In genomic region chr17:27630607-27631408, GRCh38 we compare ENCODE assay signal across 8 cellular contexts. TPM values are rescaled to one million over a fixed set of nuclear protein-coding genes. Genes with fewer than 3 reads are reported as not detected.
DNase-seq lines count a peak whose midpoint lies in the region; ATAC-seq and TF ChIP-seq lines count a peak whose summit lies in the region.

LGALS9 (plus strand) TSS chr17:27631188; CDS start chr17:27631266, 78 bp downstream.

- BruUV-seq in PC-3 (replicated peaks; lab: Mats Ljungman, UMichigan), result no TSS peak

- H3K27ac Mint-ChIP-seq in brain, result peak within 1 kb of the TSS in 2 of 5 experiments; percentile 18 to 53
- H3K27ac Mint-ChIP-seq in memory B cell, result peak within 1 kb of the TSS; percentile 88

- no peaks in the 10 kb centered on the region for H3K9me2 ChIP-seq in PC-3 (replicated peaks; ENCODE audit: low read length)

- H3K9me3 ChIP-seq in PC-3 (ENCODE audit: low read length), result no peaks in the 10 kb centered on the region

- peaks cover 8% of the 10 kb centered on the region for H3K4me1 ChIP-seq in PC-3 (ENCODE audit: insufficient read depth, low read length)

- H3K9me3 Mint-ChIP-seq in brain (no peaks in the 10 kb centered on the region), memory B cell (no peaks in the 10 kb centered on the region)

- no peaks in the 10 kb centered on the region for H3K27me3 ChIP-seq in PC-3 (ENCODE audit: low read length)

- POLR2A ChIA-PET in PC-3 (lab: Charles Lee; ENCODE audit: unreplicated experiment), result no interaction called here

- H3K4me3 Mint-ChIP-seq in brain (peak within 1 kb of the TSS in 1 of 5 experiments; percentile 62), memory B cell (peak within 1 kb of the TSS; percentile 96)

- H2AFZ ChIP-seq in PC-3 (ENCODE audit: low read length), result no peak within 1 kb of the TSS

- H3K4me3 ChIP-seq in PC-3 (ENCODE audit: low read length), result no peak within 1 kb of the TSS

- H3K36me3 Mint-ChIP-seq in brain (peaks cover 18% of the 10 kb centered on the region), memory B cell (peaks cover 7% of the 10 kb centered on the region)

- no peaks in the 10 kb centered on the region for H3K36me3 ChIP-seq in PC-3 (ENCODE audit: low read depth, low read length)

- H3K4me1 Mint-ChIP-seq in brain, result peaks cover 24% of the 10 kb centered on the region
- peaks cover 31% of the 10 kb centered on the region for H3K4me1 Mint-ChIP-seq in memory B cell

- CTCF ChIA-PET in PC-3 (lab: Charles Lee), result no interaction called here

- no peak for TF ChIP-seq CTCF in PC-3 (conservative IDR thresholded peaks at IDR 0.05; ENCODE audit: low read depth, low read length)
- no peak for TF ChIP-seq CTCF in brain (conservative IDR thresholded peaks at IDR 0.05)

- intact Hi-C loops in PC-3 (cut with micrococcal nuclease), result no loop called here

- H4K20me1 ChIP-seq in PC-3 (ENCODE audit: low read length), result no peaks in the 10 kb centered on the region

- no peaks in the 10 kb centered on the region for H3K79me2 ChIP-seq in PC-3 (ENCODE audit: low read length)

- no peak within 1 kb of the TSS for H3K9ac ChIP-seq in PC-3 (ENCODE audit: low read length)

- no peak within 1 kb of the TSS for H3K27ac ChIP-seq in PC-3 (ENCODE audit: low read length)

- H3K27me3 Mint-ChIP-seq in brain, result no peaks in the 10 kb centered on the region
- no peaks in the 10 kb centered on the region for H3K27me3 Mint-ChIP-seq in memory B cell

- H3K4me2 ChIP-seq in PC-3 (ENCODE audit: low read length), result no peak within 1 kb of the TSS

- DNase-seq in PC-3 (peak; percentile 19), memory B cell (ENCODE audit: low spot score in 2 of 2) (peak in 1 of 2 donors; percentile 14), ureter (ENCODE audit: low spot score) (peak; percentile 70), NCI-H748 (lab: John Stamatoyannopoulos, UW; ENCODE audit: unreplicated experiment) (no peak), HCEC 1CT (no peak)

- H3F3A ChIP-seq in PC-3 (ENCODE audit: low read length, unreplicated experiment), result no peaks in the 10 kb centered on the region

- ATAC-seq in HG02610 (IDR thresholded peaks at IDR 0.05; ENCODE audit: unreplicated experiment), result peak; percentile 57
- ATAC-seq in PC-3, result no peak
- peak; percentile 53 for ATAC-seq in memory B cell (ENCODE audit: low read depth)

- peak; percentile 37 for TF ChIP-seq POLR2A in GM15510 (IDR thresholded peaks at IDR 0.05; ENCODE audit: borderline replicate concordance, extremely low read depth, insufficient read length)

RNA-seq across cellular contexts. Expression of gene LGALS9, which starts in this region (rescaled TPM):
- 1.1 TPM in 1 of 2 replicates, not detected in the other for total RNA-seq in PC-3 (2014; rRNA removed)
- 17.5 TPM for polyA plus RNA-seq in brain (ENCODE audit: insufficient read depth, low read depth, low replicate concordance)
- total RNA-seq in ureter, result 80.7 TPM

Comparison
In these comparisons a context has a peak if more than half of its experiments do, and no peak if none do; other contexts are left out.
1. RNA of gene LGALS9 (total RNA-seq): 80.7 TPM in ureter (single experiment); 1.1 TPM in PC-3; every median in the first group is over 10 times any median in the second.
2. DNase-seq: peak in PC-3 (single experiment) and ureter (single experiment); none in NCI-H748 (single experiment) and HCEC 1CT (single experiment).